ENCODE assay signal across 11 cellular contexts in genomic region chr9:124652203-124652992, GRCh38.
DNase-seq lines count a peak whose midpoint lies in the region; ATAC-seq and TF ChIP-seq lines count a peak whose summit lies in the region.
"Had no signal": no experiment of that assay in that cellular context is flagged by ENCODE, and none has a peak within 500 bp of the region (broad histone marks: within the 10 kb centered on the region; RNA-seq: fewer than 3 reads in every experiment).

No MANE protein-coding gene starts in this region.

- H3K27ac ChIP-seq in mesodermal cell (ENCODE audit: low read depth, low read length, severe bottlenecking) (peak overlapping the region; percentile 26), tibial nerve (no peak overlapping the region)
- H3K27ac ChIP-seq: VCaP had no signal

- DNase-seq in D341Med (ENCODE audit: low spot score), result peak; percentile 28
- peak; percentile 43 for DNase-seq in NCI-H524 treated with DMSO at 0.1 percent for 48 hours (lab: John Stamatoyannopoulos, UW)
- DNase-seq in epithelial cell of esophagus (ENCODE audit: low read depth), result peak; percentile 98
- DNase-seq in HuH-7 (ENCODE audit: low spot score), result no peak
- no peak for DNase-seq in KBM-7
- no peak for DNase-seq in tibial nerve (ENCODE audit: low spot score in 2 of 2)
- DNase-seq: NCI-H1930 had no signal

- TF ChIP-seq EP300 in tibial nerve (IDR thresholded peaks at IDR 0.05), result no peak

- no peak overlapping the region for H3K4me3 ChIP-seq in epithelial cell of esophagus (ENCODE audit: low read length)
- no peak overlapping the region for H3K4me3 ChIP-seq in mesodermal cell (ENCODE audit: extremely low read depth, insufficient read depth, low read length, poor library complexity, severe bottlenecking)
- no peak overlapping the region for H3K4me3 ChIP-seq in tibial nerve
- H3K4me3 ChIP-seq: thoracic aorta had no signal

- no peak for ATAC-seq in HG03571 (IDR thresholded peaks at IDR 0.05; ENCODE audit: unreplicated experiment)

- TF ChIP-seq POLR2A in tibial nerve (IDR thresholded peaks at IDR 0.05), result no peak

- H3K4me1 ChIP-seq in mesodermal cell (ENCODE audit: control insufficient read depth, insufficient read depth, low read length, poor library complexity, severe bottlenecking) (peaks cover 6% of the 10 kb centered on the region), tibial nerve (peaks cover 0 to 6% (median 0%) of the 10 kb centered on the region in 4 donors)

- H3K9me3 ChIP-seq in mesodermal cell (ENCODE audit: control insufficient read depth, low read length) (no peaks in the 10 kb centered on the region), tibial nerve (no peaks in the 10 kb centered on the region)
- H3K9me3 ChIP-seq: thoracic aorta had no signal

- in situ Hi-C loops in KBM-7 (cut with MboI; ENCODE audit: low pct_unique_long_range_greater_than_20kb, low sequenced_read_pairs), result no loop called here

- TF ChIP-seq CTCF in epithelial cell of esophagus (IDR thresholded peaks at IDR 0.05; ENCODE audit: insufficient read depth, low read depth, low read length, missing control alignments), result no peak
- no peak for TF ChIP-seq CTCF in tibial nerve (IDR thresholded peaks at IDR 0.05)

- no peaks in the 10 kb centered on the region for H3K27me3 ChIP-seq in tibial nerve

- WGBS in mesodermal cell (ENCODE audit: insufficient coverage in 2 of 2), 2 experiments, result 80 to 100% methylated on average over 1 to 2 of the region's 3 CpGs
- WGBS in tibial nerve, 2 donors, result 80 to 84% methylated on average over 3 of the region's 3 CpGs

- H3K36me3 ChIP-seq in mesodermal cell (ENCODE audit: control insufficient read depth, insufficient read depth, low read length) (no peaks in the 10 kb centered on the region), tibial nerve (no peaks in the 10 kb centered on the region)
- H3K36me3 ChIP-seq: thoracic aorta had no signal

Comparison
In these comparisons a context has a peak if more than half of its experiments do, and no peak if none do; other contexts are left out.
1. DNase-seq: peak in D341Med (single experiment), NCI-H524 treated with DMSO at 0.1 percent for 48 hours (single experiment) and epithelial cell of esophagus (single experiment); none in HuH-7 (single experiment), KBM-7 (single experiment) and tibial nerve (0 of 2).